Comparison of ENCODE assay signal across 2 cellular contexts in the genomic region with DNA sequence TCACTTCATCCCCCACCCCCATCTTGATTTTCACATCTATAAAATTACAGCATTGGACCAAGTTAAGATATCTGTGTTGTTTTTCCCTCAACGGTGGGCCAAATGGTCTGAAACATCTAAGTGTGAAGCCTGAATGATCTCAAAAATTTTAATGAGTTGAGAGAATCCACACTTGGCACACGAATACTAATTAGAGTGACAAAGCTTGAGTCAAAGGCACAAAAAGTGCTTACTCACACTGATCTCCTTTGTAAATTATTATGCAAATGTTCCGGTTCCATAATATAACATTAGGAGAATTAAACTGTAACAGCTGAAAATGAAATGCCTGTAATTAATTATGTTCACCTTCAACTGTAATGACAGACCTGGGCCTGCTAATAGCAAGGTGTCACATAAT.
TF ChIP-seq lines count a peak whose summit lies in the region.

No MANE protein-coding gene starts in this region.

TF ChIP-seq in IMR-90, 13 proteins besides CTCF, POLR2A, EP300 and RAD21:
- no peak for TF ChIP-seq SMC3 (IDR thresholded peaks at IDR 0.05; ENCODE audit: low read depth, low read length)
- TF ChIP-seq RFX5 (IDR thresholded peaks at IDR 0.05; ENCODE audit: low read depth, low read length), result no peak
- TF ChIP-seq MAFK (IDR thresholded peaks at IDR 0.05; ENCODE audit: low read depth, low read length), result no peak
- TF ChIP-seq RCOR1 (IDR thresholded peaks at IDR 0.05; ENCODE audit: insufficient replicate concordance, low read length), result no peak
- no peak for TF ChIP-seq MAZ (IDR thresholded peaks at IDR 0.05; ENCODE audit: borderline replicate concordance, low read depth, low read length)
- no peak for TF ChIP-seq CHD1 (IDR thresholded peaks at IDR 0.05; ENCODE audit: low read depth, low read length)
- TF ChIP-seq MXI1 (IDR thresholded peaks at IDR 0.05; ENCODE audit: borderline replicate concordance, low read depth, low read length), result no peak
- no peak for TF ChIP-seq CEBPB (IDR thresholded peaks at IDR 0.05; ENCODE audit: low read depth, low read length)
- TF ChIP-seq, protein P1, sequence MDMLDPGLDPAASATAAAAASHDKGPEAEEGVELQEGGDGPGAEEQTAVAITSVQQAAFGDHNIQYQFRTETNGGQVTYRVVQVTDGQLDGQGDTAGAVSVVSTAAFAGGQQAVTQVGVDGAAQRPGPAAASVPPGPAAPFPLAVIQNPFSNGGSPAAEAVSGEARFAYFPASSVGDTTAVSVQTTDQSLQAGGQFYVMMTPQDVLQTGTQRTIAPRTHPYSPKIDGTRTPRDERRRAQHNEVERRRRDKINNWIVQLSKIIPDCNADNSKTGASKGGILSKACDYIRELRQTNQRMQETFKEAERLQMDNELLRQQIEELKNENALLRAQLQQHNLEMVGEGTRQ (IDR thresholded peaks at IDR 0.05; ENCODE audit: low read depth, low read length), result no peak
- TF ChIP-seq FOS (IDR thresholded peaks at IDR 0.05; ENCODE audit: low read depth, low read length), result no peak
- TF ChIP-seq BHLHE40 (IDR thresholded peaks at IDR 0.05; ENCODE audit: low read depth, low read length), result no peak
- TF ChIP-seq, protein P2, sequence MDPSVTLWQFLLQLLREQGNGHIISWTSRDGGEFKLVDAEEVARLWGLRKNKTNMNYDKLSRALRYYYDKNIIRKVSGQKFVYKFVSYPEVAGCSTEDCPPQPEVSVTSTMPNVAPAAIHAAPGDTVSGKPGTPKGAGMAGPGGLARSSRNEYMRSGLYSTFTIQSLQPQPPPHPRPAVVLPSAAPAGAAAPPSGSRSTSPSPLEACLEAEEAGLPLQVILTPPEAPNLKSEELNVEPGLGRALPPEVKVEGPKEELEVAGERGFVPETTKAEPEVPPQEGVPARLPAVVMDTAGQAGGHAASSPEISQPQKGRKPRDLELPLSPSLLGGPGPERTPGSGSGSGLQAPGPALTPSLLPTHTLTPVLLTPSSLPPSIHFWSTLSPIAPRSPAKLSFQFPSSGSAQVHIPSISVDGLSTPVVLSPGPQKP (IDR thresholded peaks at IDR 0.05; ENCODE audit: borderline replicate concordance, low read depth, low read length), result no peak
- no peak for TF ChIP-seq NFE2L2 (IDR thresholded peaks at IDR 0.05; ENCODE audit: low read depth, low read length)

TF ChIP-seq in K562, 482 proteins besides CTCF, POLR2A, EP300 and RAD21:
- no peak for TF ChIP-seq ZNF75A (CRISPR knock-in tag; IDR thresholded peaks at IDR 0.05)
- TF ChIP-seq LEF1 (IDR thresholded peaks at IDR 0.05), result no peak
- TF ChIP-seq, protein P3, sequence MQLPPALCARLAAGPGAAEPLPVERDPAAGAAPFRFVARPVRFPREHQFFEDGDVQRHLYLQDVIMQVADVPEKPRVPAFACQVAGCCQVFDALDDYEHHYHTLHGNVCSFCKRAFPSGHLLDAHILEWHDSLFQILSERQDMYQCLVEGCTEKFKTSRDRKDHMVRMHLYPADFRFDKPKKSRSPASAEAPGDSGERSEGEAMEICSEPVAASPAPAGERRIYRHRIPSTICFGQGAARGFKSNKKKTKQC (CRISPR knock-in tag; IDR thresholded peaks at IDR 0.05), result no peak
- no peak for TF ChIP-seq ZBTB5 (IDR thresholded peaks at IDR 0.05)
- TF ChIP-seq MAFG (tag; conservative IDR thresholded peaks at IDR 0.05), result peak; percentile 69
- TF ChIP-seq NFIC (IDR thresholded peaks at IDR 0.05), result no peak
- no peak for TF ChIP-seq ZNF3 (CRISPR knock-in tag; IDR thresholded peaks at IDR 0.05)
- 0 out of 2 replicates have a peak, but pooled peaks have one; percentile 44 for TF ChIP-seq ZNF316 (IDR thresholded peaks at IDR 0.05)
- TF ChIP-seq, protein P4, sequence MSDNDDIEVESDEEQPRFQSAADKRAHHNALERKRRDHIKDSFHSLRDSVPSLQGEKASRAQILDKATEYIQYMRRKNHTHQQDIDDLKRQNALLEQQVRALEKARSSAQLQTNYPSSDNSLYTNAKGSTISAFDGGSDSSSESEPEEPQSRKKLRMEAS (CRISPR knock-in tag; IDR thresholded peaks at IDR 0.05), result no peak
- TF ChIP-seq ETV6 (IDR thresholded peaks at IDR 0.05; ENCODE audit: borderline replicate concordance in 1 of 2, low read depth in 2 of 2, low read length in 1 of 2), result no peak
- TF ChIP-seq ETV6 (CRISPR knock-in tag; IDR thresholded peaks at IDR 0.05; ENCODE audit: borderline replicate concordance), result no peak
- TF ChIP-seq SREBF1 (IDR thresholded peaks at IDR 0.05; ENCODE audit: borderline replicate concordance, low read depth, low read length), result no peak
- TF ChIP-seq, protein P5, sequence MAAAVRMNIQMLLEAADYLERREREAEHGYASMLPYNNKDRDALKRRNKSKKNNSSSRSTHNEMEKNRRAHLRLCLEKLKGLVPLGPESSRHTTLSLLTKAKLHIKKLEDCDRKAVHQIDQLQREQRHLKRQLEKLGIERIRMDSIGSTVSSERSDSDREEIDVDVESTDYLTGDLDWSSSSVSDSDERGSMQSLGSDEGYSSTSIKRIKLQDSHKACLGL (CRISPR knock-in tag; IDR thresholded peaks at IDR 0.05; ENCODE audit: borderline replicate concordance, poor library complexity, severe bottlenecking), result no peak
- TF ChIP-seq, protein P6, sequence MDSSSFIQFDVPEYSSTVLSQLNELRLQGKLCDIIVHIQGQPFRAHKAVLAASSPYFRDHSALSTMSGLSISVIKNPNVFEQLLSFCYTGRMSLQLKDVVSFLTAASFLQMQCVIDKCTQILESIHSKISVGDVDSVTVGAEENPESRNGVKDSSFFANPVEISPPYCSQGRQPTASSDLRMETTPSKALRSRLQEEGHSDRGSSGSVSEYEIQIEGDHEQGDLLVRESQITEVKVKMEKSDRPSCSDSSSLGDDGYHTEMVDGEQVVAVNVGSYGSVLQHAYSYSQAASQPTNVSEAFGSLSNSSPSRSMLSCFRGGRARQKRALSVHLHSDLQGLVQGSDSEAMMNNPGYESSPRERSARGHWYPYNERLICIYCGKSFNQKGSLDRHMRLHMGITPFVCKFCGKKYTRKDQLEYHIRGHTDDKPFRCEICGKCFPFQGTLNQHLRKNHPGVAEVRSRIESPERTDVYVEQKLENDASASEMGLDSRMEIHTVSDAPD (CRISPR knock-in tag; IDR thresholded peaks at IDR 0.05), result no peak
- TF ChIP-seq XRCC4 (IDR thresholded peaks at IDR 0.05; ENCODE audit: extremely low read depth, insufficient read depth, insufficient read length), result no peak
- TF ChIP-seq NCOR1 (IDR thresholded peaks at IDR 0.05), result no peak
- no peak for TF ChIP-seq TBP (optimal IDR thresholded peaks at IDR 0.05; ENCODE audit: low read depth, low read length)
- TF ChIP-seq ZNF384 (IDR thresholded peaks at IDR 0.05; ENCODE audit: low read depth, low read length), result no peak
- TF ChIP-seq C11orf30 (IDR thresholded peaks at IDR 0.05; ENCODE audit: low read depth), result peak; percentile 60; the same call in 1 of the 2 replicates
- no peak for TF ChIP-seq PTTG1 (tag; IDR thresholded peaks at IDR 0.05; ENCODE audit: low read depth)
- TF ChIP-seq SLC30A9 (CRISPR knock-in tag; IDR thresholded peaks at IDR 0.05), result no peak
- TF ChIP-seq ZNF785 (CRISPR knock-in tag; IDR thresholded peaks at IDR 0.05), result no peak
- no peak for TF ChIP-seq YY1 (IDR thresholded peaks at IDR 0.05; ENCODE audit: borderline replicate concordance in 1 of 3, control insufficient read depth in 1 of 3, extremely low read depth in 1 of 3, insufficient read depth in 3 of 3, insufficient read length in 1 of 3, insufficient replicate concordance in 2 of 3, low read depth in 1 of 3, low read length in 2 of 3)
- no peak for TF ChIP-seq ZZZ3 (IDR thresholded peaks at IDR 0.05)
- TF ChIP-seq TAL1 (IDR thresholded peaks at IDR 0.05), result no peak
- no peak for TF ChIP-seq ZNF717 (CRISPR knock-in tag; IDR thresholded peaks at IDR 0.05)
- no peak for TF ChIP-seq HNRNPH1 (optimal IDR thresholded peaks at IDR 0.05; ENCODE audit: low read depth, low read length)
- TF ChIP-seq PURB (CRISPR knock-in tag; IDR thresholded peaks at IDR 0.05; ENCODE audit: low read depth), result no peak
- TF ChIP-seq RAD51 (IDR thresholded peaks at IDR 0.05; ENCODE audit: borderline replicate concordance, low read depth), result no peak
- no peak for TF ChIP-seq HBP1 (CRISPR knock-in tag; IDR thresholded peaks at IDR 0.05)
- TF ChIP-seq PATZ1 (CRISPR knock-in tag; IDR thresholded peaks at IDR 0.05; ENCODE audit: borderline replicate concordance), result no peak
- TF ChIP-seq NFE2 (IDR thresholded peaks at IDR 0.05; ENCODE audit: low read depth), result peak; percentile 13; the same call in 1 of the 2 replicates
- TF ChIP-seq BRD9 (IDR thresholded peaks at IDR 0.05; ENCODE audit: low read depth, partially characterized antibody), result no peak
- TF ChIP-seq ZNF444 (CRISPR knock-in tag; IDR thresholded peaks at IDR 0.05), result no peak
- TF ChIP-seq ZNF436 (CRISPR knock-in tag; IDR thresholded peaks at IDR 0.05), result no peak
- TF ChIP-seq ZNF668 (CRISPR knock-in tag; IDR thresholded peaks at IDR 0.05), result no peak
TF ChIP-seq in K562: peak in this region for 4.
